9 cellular contexts compared by ENCODE assay signal in genomic region chr14:88553886-88554457, GRCh38. TPM values are rescaled to one million over a fixed set of nuclear protein-coding genes. Genes with fewer than 3 reads are reported as not detected.
DNase-seq lines count a peak whose midpoint lies in the region; ATAC-seq, FAIRE-seq and TF ChIP-seq lines count a peak whose summit lies in the region.
"Had no signal": no experiment of that assay in that cellular context is flagged by ENCODE, and none has a peak within 500 bp of the region (broad histone marks: within the 10 kb centered on the region; RNA-seq: fewer than 3 reads in every experiment).

No MANE protein-coding gene starts in this region.

- H3K9me1 ChIP-seq in K562 (ENCODE audit: control insufficient read depth, insufficient read depth, low read length), result no peaks in the 10 kb centered on the region

- H3K27me3 ChIP-seq in heart right ventricle (peaks cover 0 to 62% (median 0%) of the 10 kb centered on the region in 7 donors), K562 (ENCODE audit: control insufficient read depth in 2 of 2, insufficient read depth in 2 of 2, low read length in 2 of 2) (no peaks in the 10 kb centered on the region), liver (ENCODE audit: control insufficient read depth in 4 of 4, insufficient read depth in 4 of 4, low read length in 3 of 4) (no peaks in the 10 kb centered on the region), thymus (ENCODE audit: control insufficient read depth, insufficient read depth) (peaks cover 49% of the 10 kb centered on the region)

- H3K4me2 ChIP-seq in K562 (ENCODE audit: insufficient read depth, low read length), result peak overlapping the region; percentile 70

- FAIRE-seq in K562 (lab: Jason Lieb, UNC), result peak; percentile 52

- no peak for DNase-seq in heart right ventricle
- no peak for DNase-seq in left cardiac atrium
- DNase-seq in K562 (ENCODE audit: extremely low read depth in 1 of 4, low spot score in 3 of 4), result no peak
- no peak for DNase-seq in COLO668 (lab: John Stamatoyannopoulos, UW; ENCODE audit: unreplicated experiment)
- no peak for DNase-seq in left colon
- DNase-seq in NCI-H1436 treated with DMSO at 0.1 percent for 48 hours (lab: John Stamatoyannopoulos, UW), result no peak

- TF ChIP-seq CTCF in heart right ventricle (IDR thresholded peaks at IDR 0.05), result no peak
- no peak for TF ChIP-seq CTCF in K562 (IDR thresholded peaks at IDR 0.05 in 2 of 3, conservative IDR thresholded peaks at IDR 0.05 in 1 of 3; ENCODE audit: insufficient read depth in 2 of 3, low read depth in 1 of 3, low read length in 3 of 3)
- TF ChIP-seq CTCF in liver (IDR thresholded peaks at IDR 0.05; ENCODE audit: low read depth, low read length, missing input control), result no peak

- no peaks in the 10 kb centered on the region for H3K79me2 ChIP-seq in K562 (ENCODE audit: control insufficient read depth, insufficient read depth, low read length)

- TF ChIP-seq POLR2A in K562 (conservative IDR thresholded peaks at IDR 0.05), result no peak

- POLR2A ChIA-PET in K562 (lab: Yijun Ruan, JAX), result no interaction called here

- 1 to 2% methylated on average over 19 of the region's 19 CpGs for WGBS in heart right ventricle, 2 donors
- 4% methylated on average over 19 of the region's 19 CpGs for WGBS in K562 (ENCODE audit: insufficient coverage, low coverage, missing lambda C conversion rate)
- WGBS in liver, result 2% methylated on average over 19 of the region's 19 CpGs
- 11% methylated on average over 19 of the region's 19 CpGs for WGBS in thymus

- H3K4me3 ChIP-seq in heart right ventricle (peak overlapping the region; percentile 56 to 90 (median 78)), K562 (peak overlapping the region; percentile 59), liver (ENCODE audit: low read depth in 1 of 3, low read length in 3 of 3) (peak overlapping the region; percentile 54 to 99 (median 69)), thymus (ENCODE audit: low read length) (peak overlapping the region; percentile 49)

- intact Hi-C loops in heart right ventricle (cut with DNase I), result loop anchor here in 3 of 10 donors (2.0 to 10.0 kb wide), 3 partner anchors 61 to 169 kb away; partner anchors contain the start of gene SPATA7 (in 2 of the 3)
- intact Hi-C loops in left cardiac atrium (cut with DNase I), result loop anchor here (2.0 to 10.0 kb wide), 2 partner anchors 59 to 61 kb away; no protein-coding TSS in a partner anchor
- intact Hi-C loops in K562 (cut with micrococcal nuclease), result no loop called here
- intact Hi-C loops in left colon (cut with DNase I, micrococcal nuclease), result loop anchor here in 1 of 2 donors (5.0 kb wide), 1 partner anchor 62 kb away; no protein-coding TSS in a partner anchor

- ATAC-seq in heart right ventricle (no peak), left cardiac atrium (no peak), K562 (no peak), left colon (no peak)

- H3K9ac ChIP-seq in K562 (ENCODE audit: insufficient read depth in 1 of 2, low read depth in 2 of 2, low read length in 2 of 2), result peak overlapping the region; percentile 60 to 90; a peak in 3 of 4 replicates
- peak overlapping the region; percentile 16 to 66 for H3K9ac ChIP-seq in liver (ENCODE audit: low read depth in 1 of 2, low read length in 2 of 2)

- TSS peak; percentile 73 for BruUV-seq in K562 (replicated peaks; lab: Mats Ljungman, UMichigan)

- H4K20me1 ChIP-seq in K562 (replicated peaks; ENCODE audit: control insufficient read depth, insufficient read depth, low read length), result no peaks in the 10 kb centered on the region

- H3K4me1 ChIP-seq in heart right ventricle (peaks cover 3 to 61% (median 45%) of the 10 kb centered on the region in 9 donors), K562 (replicated peaks in 1 of 2; ENCODE audit: control insufficient read depth in 2 of 2, insufficient read depth in 2 of 2, low read length in 2 of 2) (peaks cover 0 to 15% of the 10 kb centered on the region in 2 experiments; a peak in 3 of 5 replicates), liver (ENCODE audit: control insufficient read depth in 4 of 4, insufficient read depth in 4 of 4, low read length in 3 of 4) (peaks cover 5 to 45% (median 36%) of the 10 kb centered on the region in 4 donors), thymus (ENCODE audit: control insufficient read depth, insufficient read depth, low read length) (peaks cover 5% of the 10 kb centered on the region)

- H3K27ac ChIP-seq in heart right ventricle, result peak overlapping the region; percentile 86 to 95 (median 92)
- H3K27ac ChIP-seq in K562 (ENCODE audit: extremely low read depth, low read depth, low read length), result no peak overlapping the region
- H3K27ac ChIP-seq in liver (ENCODE audit: low read depth in 1 of 2, low read length in 2 of 2), result peak overlapping the region; percentile 53 to 83
- peak overlapping the region; percentile 20 for H3K27ac ChIP-seq in thymus (ENCODE audit: low read depth)

- in situ Hi-C loops in K562 (cut with MboI), result loop anchor here (25.0 kb wide), 1 partner anchor 567 kb away; the partner anchor contains the start of gene GALC

- no peak for TF ChIP-seq EP300 in K562 (IDR thresholded peaks at IDR 0.05; ENCODE audit: low read length)

- H3K9me3 ChIP-seq in heart right ventricle (no peaks in the 10 kb centered on the region), K562 (replicated peaks; ENCODE audit: control insufficient read depth, insufficient read depth, low read depth, low read length) (no peaks in the 10 kb centered on the region), liver (ENCODE audit: control insufficient read depth in 4 of 4, low read length in 3 of 4) (no peaks in the 10 kb centered on the region), thymus (ENCODE audit: control insufficient read depth) (peaks cover 3% of the 10 kb centered on the region)

- TF ChIP-seq RAD21 in K562 (CRISPR knock-in tag; conservative IDR thresholded peaks at IDR 0.05 in 1 of 2, IDR thresholded peaks at IDR 0.05 in 1 of 2) (no peak), liver (IDR thresholded peaks at IDR 0.05) (no peak)

- peak overlapping the region; percentile 72; the same call in 1 of the 2 replicates for H2AFZ ChIP-seq in K562 (ENCODE audit: low read depth, low read length)

- CTCF ChIA-PET in K562 (lab: Yijun Ruan, JAX; ENCODE audit: low intra/inter-chr PET ratio), result no interaction called here

- H3K36me3 ChIP-seq in heart right ventricle (peaks cover 0 to 16% (median 0%) of the 10 kb centered on the region in 9 donors), K562 (ENCODE audit: control insufficient read depth, insufficient read depth, low read length) (no peaks in the 10 kb centered on the region), liver (ENCODE audit: control insufficient read depth in 4 of 4, insufficient read depth in 3 of 4, low read depth in 1 of 4, low read length in 3 of 4) (peaks cover 0 to 5% (median 2%) of the 10 kb centered on the region in 4 donors), thymus (ENCODE audit: control insufficient read depth, insufficient read depth) (no peaks in the 10 kb centered on the region)

TF ChIP-seq in liver, 16 proteins besides CTCF, POLR2A, EP300 and RAD21:
- TF ChIP-seq HNF4G (IDR thresholded peaks at IDR 0.05) (no peak), NR2F2 (IDR thresholded peaks at IDR 0.05) (no peak)

RNA-seq across cellular contexts. Expression of gene PTPN21, which starts 0.8 kb away (rescaled TPM):
- total RNA-seq in heart right ventricle (10 to 100 TPM; 25.0 to 62.1 (median 39.8) TPM), left cardiac atrium (10 to 100 TPM; 33.5 to 35.0 TPM), K562 (2014; rRNA removed) (1.3 and 1.6 TPM in 2 replicates), K562 (2014; rRNA removed; fragmentation: Illumina TruSeq; extraction: Trizol) (0.45 and 0.55 TPM in 2 replicates), K562 (2015; rRNA removed; fragmentation: Illumina TruSeq; extraction: Trizol) (0.60 and 0.94 TPM in 2 replicates), K562 (2021) (1.9 and 2.2 TPM in 2 replicates), liver (1 to 10 TPM; 2.1 to 7.2 TPM), left colon (10 to 100 TPM; 31.8 to 36.8 TPM)
- polyA plus RNA-seq in heart right ventricle (1 to 10 TPM; 5.3 to 9.7 TPM), K562 (2011; rRNA removed) (0.79 and 1.2 TPM in 2 replicates), K562 (2014; fragmentation: Illumina TruSeq; extraction: Trizol) (1.1 and 1.2 TPM in 2 replicates), K562 (2014; fragmentation: Nextera tagmentation; extraction: Ambion mirVana) (under 1 TPM; 0.06 to 0.22 TPM), K562 (2014; rRNA removed) (0.62 and 1.6 TPM in 2 replicates), liver (1 to 10 TPM; 2.5 to 3.7 TPM), thymus (3.5 TPM)
- total RNA-seq in K562 (2011; cell fraction: chromatin; rRNA removed; ENCODE audit: low replicate concordance), result 3.2 and 3.4 TPM in 2 replicates
- 1.3 and 1.7 TPM in 2 replicates for total RNA-seq in K562 (2011; cell fraction: nucleolus; rRNA removed)
- 2.1 and 2.6 TPM in 2 replicates for total RNA-seq in K562 (2011; cell fraction: nucleoplasm; rRNA removed)
- 0.62 and 0.64 TPM in 2 replicates for polyA plus RNA-seq in K562 (2011; cell fraction: cytosol; rRNA removed)
- polyA plus RNA-seq in K562 (2011; cell fraction: nucleus; rRNA removed), result 3.7 and 4.2 TPM in 2 replicates
- polyA plus RNA-seq in K562 (2012), result 0.48 and 0.87 TPM in 2 replicates
- polyA minus RNA-seq in K562 (2011; rRNA and poly(A)+ RNA removed), result 1.4 and 2.2 TPM in 2 replicates
- 0.29 and 1.0 TPM in 2 replicates for polyA minus RNA-seq in K562 (2011; cell fraction: cytosol; rRNA and poly(A)+ RNA removed)
- polyA minus RNA-seq in K562 (2011; cell fraction: nucleus; rRNA and poly(A)+ RNA removed), result 1.2 and 2.9 TPM in 2 replicates
- total RNA-seq: mononuclear cell had no signal

RNA-seq across cellular contexts. Expression of gene ZC3H14, which starts 8.9 kb away (rescaled TPM):
- total RNA-seq in heart right ventricle, result 10 to 100 TPM; 35.4 to 49.4 (median 38.7) TPM
- polyA plus RNA-seq in heart right ventricle, result 10 to 100 TPM; 24.5 to 32.4 TPM
- total RNA-seq in left cardiac atrium, result 10 to 100 TPM; 38.0 to 41.4 TPM
- total RNA-seq in K562 (2011; cell fraction: chromatin; rRNA removed; ENCODE audit: low replicate concordance), result 59.5 and 89.2 TPM in 2 replicates
- 21.0 and 25.5 TPM in 2 replicates for total RNA-seq in K562 (2011; cell fraction: nucleolus; rRNA removed)
- 28.9 and 29.3 TPM in 2 replicates for total RNA-seq in K562 (2011; cell fraction: nucleoplasm; rRNA removed)
- 38.0 and 40.4 TPM in 2 replicates for total RNA-seq in K562 (2014; rRNA removed)
- 51.0 and 55.0 TPM in 2 replicates for total RNA-seq in K562 (2014; rRNA removed; fragmentation: Illumina TruSeq; extraction: Trizol)
- 57.0 and 63.3 TPM in 2 replicates for total RNA-seq in K562 (2015; rRNA removed; fragmentation: Illumina TruSeq; extraction: Trizol)
- total RNA-seq in K562 (2021), result 38.4 and 45.3 TPM in 2 replicates
- 108 and 109 TPM in 2 replicates for polyA plus RNA-seq in K562 (2011; rRNA removed)
- polyA plus RNA-seq in K562 (2011; cell fraction: cytosol; rRNA removed), result 51.7 and 58.2 TPM in 2 replicates
- 95.6 and 117 TPM in 2 replicates for polyA plus RNA-seq in K562 (2011; cell fraction: nucleus; rRNA removed)
- 29.8 and 38.9 TPM in 2 replicates for polyA plus RNA-seq in K562 (2012)
- polyA plus RNA-seq in K562 (2014; fragmentation: Illumina TruSeq; extraction: Trizol), result 59.7 and 71.8 TPM in 2 replicates
- polyA plus RNA-seq in K562 (2014; fragmentation: Nextera tagmentation; extraction: Ambion mirVana), result 10 to 100 TPM; 21.1 to 31.1 TPM
- polyA plus RNA-seq in K562 (2014; rRNA removed), result 30.9 and 37.3 TPM in 2 replicates
- 137 and 139 TPM in 2 replicates for polyA minus RNA-seq in K562 (2011; rRNA and poly(A)+ RNA removed)
- 39.8 and 46.9 TPM in 2 replicates for polyA minus RNA-seq in K562 (2011; cell fraction: cytosol; rRNA and poly(A)+ RNA removed)
- 11.4 and 27.1 TPM in 2 replicates for polyA minus RNA-seq in K562 (2011; cell fraction: nucleus; rRNA and poly(A)+ RNA removed)
- total RNA-seq in liver, result 10 to 100 TPM; 28.5 to 54.5 TPM
- polyA plus RNA-seq in liver, result 10 to 100 TPM; 22.4 to 34.9 TPM
- 26.1 TPM for polyA plus RNA-seq in thymus
- 10 to 100 TPM; 59.2 to 59.8 TPM for total RNA-seq in left colon
